Comparison of ENCODE assay signal across 8 cellular contexts in genomic region chr12:104455594-104456416, GRCh38. TPM values are rescaled to one million over a fixed set of nuclear protein-coding genes. Genes with fewer than 3 reads are reported as not detected.
A peak's percentile ranks its signal among the peaks of the same experiment; 100 is the strongest.
DNase-seq lines count a peak whose midpoint lies in the region; ATAC-seq and TF ChIP-seq lines count a peak whose summit lies in the region.

No MANE protein-coding gene starts in this region.

- peak overlapping the region; percentile 84 for H3K27ac Mint-ChIP-seq in activated CD8-positive, alpha-beta T cell treated with anti-CD3 and anti-CD28 coated beads, Interleukin-2, amount 10 ng/mL, durations not matched to agents 7 days and 5 days
- peak overlapping the region; percentile 93 for H3K27ac Mint-ChIP-seq in stimulated activated effector memory CD8-positive, alpha-beta T cell treated with anti-CD3 and anti-CD28 coated beads, Interleukin-12 subunit alpha, Interleukin-12 subunit beta, amount 100 ng/mL, for 72 hours

- H3K4me3 ChIP-seq in HUES48 (ENCODE audit: low read depth, low read length) (peak overlapping the region; percentile 93), iPS-15b (ENCODE audit: low read depth, low read length) (peak overlapping the region; percentile 91)

- CTCF ChIA-PET in activated CD8-positive, alpha-beta T cell treated with anti-CD3 and anti-CD28 coated beads, Interleukin-2, amount 10 ng/mL, durations not matched to agents 7 days and 5 days (lab: Charles Lee): interaction anchor here (0.9 to 6.2 kb wide), 12 partner anchors 17 to 503 kb away, joined by 3 to 43 read pairs (median 8); partner anchors contain the start of gene SLC41A2

- H3K9me3 ChIP-seq in HUES48 (ENCODE audit: control insufficient read depth, insufficient read depth, low read length) (no peaks in the 10 kb centered on the region), iPS-15b (ENCODE audit: control insufficient read depth, insufficient read depth, low read length) (no peaks in the 10 kb centered on the region)

- H3K27ac ChIP-seq in HUES48 (ENCODE audit: low read depth, low read length): peak overlapping the region; percentile 59

- H3K9ac ChIP-seq in HUES48 (ENCODE audit: low read depth, low read length) (peak overlapping the region; percentile 26; the same call in 1 of the 2 replicates), iPS-15b (ENCODE audit: low read depth, low read length) (peak overlapping the region; percentile 41)

- DNase-seq in activated CD8-positive, alpha-beta T cell treated with anti-CD3 and anti-CD28 coated beads, Interleukin-2, amount 10 ng/mL, durations not matched to agents 7 days and 5 days: no peak
- no peak for DNase-seq in stimulated activated effector memory CD8-positive, alpha-beta T cell treated with anti-CD3 and anti-CD28 coated beads, Interleukin-12 subunit alpha, Interleukin-12 subunit beta, amount 100 ng/mL, for 72 hours (ENCODE audit: low spot score in 2 of 2)
- DNase-seq in HK-2 (ENCODE audit: unreplicated experiment) (no peak), omental fat pad (ENCODE audit: low spot score) (no peak), NCI-H1417 treated with DMSO at 0.1 percent for 48 hours (lab: John Stamatoyannopoulos, UW) (no peak)

- no peaks in the 10 kb centered on the region for H3K9me3 Mint-ChIP-seq in activated CD8-positive, alpha-beta T cell treated with anti-CD3 and anti-CD28 coated beads, Interleukin-2, amount 10 ng/mL, durations not matched to agents 7 days and 5 days (ENCODE audit: insufficient read depth)
- H3K9me3 Mint-ChIP-seq in stimulated activated effector memory CD8-positive, alpha-beta T cell treated with anti-CD3 and anti-CD28 coated beads, Interleukin-12 subunit alpha, Interleukin-12 subunit beta, amount 100 ng/mL, for 72 hours: no peaks in the 10 kb centered on the region

- peak overlapping the region; percentile 99 for H3K4me3 Mint-ChIP-seq in activated CD8-positive, alpha-beta T cell treated with anti-CD3 and anti-CD28 coated beads, Interleukin-2, amount 10 ng/mL, durations not matched to agents 7 days and 5 days
- H3K4me3 Mint-ChIP-seq in stimulated activated effector memory CD8-positive, alpha-beta T cell treated with anti-CD3 and anti-CD28 coated beads, Interleukin-12 subunit alpha, Interleukin-12 subunit beta, amount 100 ng/mL, for 72 hours: peak overlapping the region; percentile 85

- H3K4me1 Mint-ChIP-seq in activated CD8-positive, alpha-beta T cell treated with anti-CD3 and anti-CD28 coated beads, Interleukin-2, amount 10 ng/mL, durations not matched to agents 7 days and 5 days (ENCODE audit: low read depth): peaks cover 34% of the 10 kb centered on the region
- H3K4me1 Mint-ChIP-seq in stimulated activated effector memory CD8-positive, alpha-beta T cell treated with anti-CD3 and anti-CD28 coated beads, Interleukin-12 subunit alpha, Interleukin-12 subunit beta, amount 100 ng/mL, for 72 hours: peaks cover 21% of the 10 kb centered on the region

- TF ChIP-seq CTCF in omental fat pad (IDR thresholded peaks at IDR 0.05): no peak

- POLR2A ChIA-PET in activated CD8-positive, alpha-beta T cell treated with anti-CD3 and anti-CD28 coated beads, Interleukin-2, amount 10 ng/mL, durations not matched to agents 7 days and 5 days (lab: Charles Lee): interaction anchor here (1.1 to 6.3 kb wide), 6 partner anchors 16 to 231 kb away, joined by 3 to 68 read pairs (median 21); no protein-coding TSS in a partner anchor

- H3K36me3 Mint-ChIP-seq in activated CD8-positive, alpha-beta T cell treated with anti-CD3 and anti-CD28 coated beads, Interleukin-2, amount 10 ng/mL, durations not matched to agents 7 days and 5 days (ENCODE audit: low read depth): peaks cover 27% of the 10 kb centered on the region
- peaks cover 28% of the 10 kb centered on the region for H3K36me3 Mint-ChIP-seq in stimulated activated effector memory CD8-positive, alpha-beta T cell treated with anti-CD3 and anti-CD28 coated beads, Interleukin-12 subunit alpha, Interleukin-12 subunit beta, amount 100 ng/mL, for 72 hours

- ATAC-seq in activated CD8-positive, alpha-beta T cell treated with anti-CD3 and anti-CD28 coated beads, Interleukin-2, amount 10 ng/mL, durations not matched to agents 7 days and 5 days: no peak
- ATAC-seq in stimulated activated effector memory CD8-positive, alpha-beta T cell treated with anti-CD3 and anti-CD28 coated beads, Interleukin-12 subunit alpha, Interleukin-12 subunit beta, amount 100 ng/mL, for 72 hours: no peak
- ATAC-seq in omental fat pad (ENCODE audit: low FRiP score): no peak
- no peak for ATAC-seq in GM21390 (IDR thresholded peaks at IDR 0.05; ENCODE audit: unreplicated experiment)

- peaks cover 2% of the 10 kb centered on the region for H3K27me3 Mint-ChIP-seq in activated CD8-positive, alpha-beta T cell treated with anti-CD3 and anti-CD28 coated beads, Interleukin-2, amount 10 ng/mL, durations not matched to agents 7 days and 5 days (ENCODE audit: low read depth)

- H3K27me3 ChIP-seq in HUES48 (ENCODE audit: control insufficient read depth, insufficient read depth, low read length) (peaks cover 35% of the 10 kb centered on the region), iPS-15b (ENCODE audit: control insufficient read depth, insufficient read depth, low read length) (peaks cover 31% of the 10 kb centered on the region)

- H3K4me1 ChIP-seq in HUES48 (ENCODE audit: control insufficient read depth, insufficient read depth, low read length) (peaks cover 22% of the 10 kb centered on the region), iPS-15b (ENCODE audit: control insufficient read depth, insufficient read depth, low read length) (peaks cover 13% of the 10 kb centered on the region)

- H3K36me3 ChIP-seq in HUES48 (ENCODE audit: control insufficient read depth, insufficient read depth, low read length): no peaks in the 10 kb centered on the region
- no peaks in the 10 kb centered on the region for H3K36me3 ChIP-seq in iPS-15b (ENCODE audit: control insufficient read depth, insufficient read depth, low read length)

RNA-seq across cellular contexts. Expression of gene CHST11, which starts 0.9 kb away (rescaled TPM):
- 10 to 100 TPM; 82.1 to 85.2 TPM for total RNA-seq in activated CD8-positive, alpha-beta T cell treated with anti-CD3 and anti-CD28 coated beads, Interleukin-2, amount 10 ng/mL, durations not matched to agents 7 days and 5 days
- total RNA-seq in omental fat pad: 10 to 100 TPM; 12.2 to 58.6 (median 30.1) TPM
